Comparison of ENCODE assay signal across 1 cellular context in the genomic region with DNA sequence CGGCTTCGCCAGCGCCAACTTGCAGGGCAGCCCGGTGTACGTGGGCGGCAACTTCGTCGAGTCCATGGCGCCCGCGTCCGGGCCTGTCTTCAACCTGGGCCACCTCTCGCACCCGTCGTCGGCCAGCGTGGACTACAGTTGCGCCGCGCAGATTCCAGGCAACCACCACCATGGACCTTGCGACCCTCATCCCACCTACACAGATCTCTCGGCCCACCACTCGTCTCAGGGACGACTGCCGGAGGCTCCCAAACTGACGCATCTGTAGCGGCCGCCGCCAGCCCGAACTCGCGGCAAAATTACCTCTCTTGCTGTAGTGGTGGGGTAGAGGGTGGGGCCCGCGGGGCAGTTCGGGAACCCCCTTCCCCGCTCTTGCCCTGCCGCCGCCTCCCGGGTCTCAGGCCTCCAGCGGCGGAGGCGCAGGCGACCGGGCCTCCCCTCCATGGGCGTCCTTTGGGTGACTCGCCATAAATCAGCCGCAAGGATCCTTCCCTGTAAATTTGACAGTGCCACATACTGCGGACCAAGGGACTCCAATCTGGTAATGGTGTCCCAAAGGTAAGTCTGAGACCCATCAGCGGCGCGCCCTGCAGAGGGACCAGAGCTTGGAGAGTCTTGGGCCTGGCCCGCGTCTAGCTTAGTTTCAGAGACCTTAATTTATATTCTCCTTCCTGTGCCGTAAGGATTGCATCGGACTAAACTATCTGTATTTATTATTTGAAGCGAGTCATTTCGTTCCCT.
TF ChIP-seq lines count a peak whose summit lies in the region.

No MANE protein-coding gene starts in this region.

TF ChIP-seq in WTC11, 78 proteins besides CTCF, POLR2A, EP300 and RAD21 (continued from another document):
- TF ChIP-seq, protein P1, sequence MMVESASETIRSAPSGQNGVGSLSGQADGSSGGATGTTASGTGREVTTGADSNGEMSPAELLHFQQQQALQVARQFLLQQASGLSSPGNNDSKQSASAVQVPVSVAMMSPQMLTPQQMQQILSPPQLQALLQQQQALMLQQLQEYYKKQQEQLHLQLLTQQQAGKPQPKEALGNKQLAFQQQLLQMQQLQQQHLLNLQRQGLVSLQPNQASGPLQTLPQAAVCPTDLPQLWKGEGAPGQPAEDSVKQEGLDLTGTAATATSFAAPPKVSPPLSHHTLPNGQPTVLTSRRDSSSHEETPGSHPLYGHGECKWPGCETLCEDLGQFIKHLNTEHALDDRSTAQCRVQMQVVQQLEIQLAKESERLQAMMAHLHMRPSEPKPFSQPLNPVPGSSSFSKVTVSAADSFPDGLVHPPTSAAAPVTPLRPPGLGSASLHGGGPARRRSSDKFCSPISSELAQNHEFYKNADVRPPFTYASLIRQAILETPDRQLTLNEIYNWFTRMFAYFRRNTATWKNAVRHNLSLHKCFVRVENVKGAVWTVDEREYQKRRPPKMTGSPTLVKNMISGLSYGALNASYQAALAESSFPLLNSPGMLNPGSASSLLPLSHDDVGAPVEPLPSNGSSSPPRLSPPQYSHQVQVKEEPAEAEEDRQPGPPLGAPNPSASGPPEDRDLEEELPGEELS (CRISPR knock-in tag; IDR thresholded peaks at IDR 0.05) = no peak
- 0 out of 2 replicates have a peak, but pooled peaks have one; percentile 14 for TF ChIP-seq FOXP1 (CRISPR knock-in tag; IDR thresholded peaks at IDR 0.05; ENCODE audit: borderline replicate concordance)
TF ChIP-seq in WTC11: peak in this region for 4.
